ENCODE assay signal across 20 cellular contexts in the genomic region with DNA sequence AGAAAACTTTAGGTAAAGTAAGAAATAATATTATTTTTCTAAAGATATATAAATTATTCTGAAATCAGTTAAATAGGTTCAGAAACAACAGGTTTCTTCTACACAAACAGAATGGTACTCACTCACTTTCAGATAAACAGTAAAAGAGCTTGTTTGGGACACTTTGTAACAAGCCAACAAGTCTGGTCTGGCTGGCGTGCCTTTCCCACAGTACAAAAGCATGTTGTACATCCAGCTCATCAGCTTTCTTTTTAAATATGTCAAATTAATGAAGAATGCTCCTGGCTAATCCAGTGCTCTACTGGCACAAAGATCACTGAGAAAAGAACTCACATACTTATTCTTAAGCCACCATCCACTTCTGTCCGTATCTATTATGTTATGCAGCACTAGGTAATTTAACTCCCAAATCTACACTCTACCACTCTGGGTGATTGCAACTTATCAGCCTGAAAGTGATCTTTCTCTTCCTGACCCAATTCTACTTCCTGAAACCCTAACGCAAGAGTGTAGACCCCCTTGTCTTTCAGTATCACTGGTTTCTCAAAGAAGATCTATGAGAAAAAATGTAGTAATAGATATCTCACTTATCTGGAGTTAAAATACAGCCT. TPM values are rescaled to one million over a fixed set of nuclear protein-coding genes. Genes with fewer than 3 reads are reported as not detected.
DNase-seq lines count a peak whose midpoint lies in the region; ATAC-seq and TF ChIP-seq lines count a peak whose summit lies in the region.
"Had no signal": no experiment of that assay in that cellular context is flagged by ENCODE, and none has a peak within 500 bp of the region (broad histone marks: within the 10 kb centered on the region; RNA-seq: fewer than 3 reads in every experiment).

No MANE protein-coding gene starts in this region.

- TF ChIP-seq CTCF in C4-2B (conservative IDR thresholded peaks at IDR 0.05) (no peak), HEK293 (tag by site-specific recombination; IDR thresholded peaks at IDR 0.05) (no peak), WTC11 (IDR thresholded peaks at IDR 0.05) (no peak), mesothelial cell of epicardium (IDR thresholded peaks at IDR 0.05; ENCODE audit: unreplicated experiment) (no peak)

- H3K36me3 ChIP-seq in HEK293 (ENCODE audit: control insufficient read depth in 2 of 2, insufficient read depth in 1 of 2, low read length in 2 of 2) = peaks cover 3 to 58% of the 10 kb centered on the region in 2 experiments; a peak in 2 of 3 replicates

- DNase-seq in WTC11 (ENCODE audit: low spot score) (no peak), mesothelial cell of epicardium (ENCODE audit: low spot score in 2 of 2, unreplicated experiment in 2 of 2) (no peak), retina (no peak), cerebellar nuclear complex (lab: John Stamatoyannopoulos, UW) (no peak), HuH-7.5 (ENCODE audit: low spot score) (no peak)
- DNase-seq: activated CD4-positive, alpha-beta T cell treated with anti-CD3 and anti-CD28 coated beads for 4 hours; activated CD8-positive, alpha-beta memory T cell treated with anti-CD3 and anti-CD28 coated beads, Interleukin-2, amount 50 U/mL, for 48 hours; activated naive CD4-positive, alpha-beta T cell treated with anti-CD3 and anti-CD28 coated beads for 36 hours; Caco-2; HFFc6; lower lobe of right lung; NCI-H1048 had no signal

- H3K4me3 Mint-ChIP-seq in WTC11 = no peak overlapping the region
- H3K4me3 Mint-ChIP-seq in mesothelial cell of epicardium = no peak overlapping the region
- H3K4me3 Mint-ChIP-seq: activated naive CD4-positive, alpha-beta T cell treated with anti-CD3 and anti-CD28 coated beads for 36 hours; HFFc6; stimulated activated memory B cell treated with anti-CD40 and anti-IgM and Interleukin-4, amounts not matched to agents 10 μg/mL and 1 μg/mL and 100 μg/mL, for 72 hours had no signal

- CTCF ChIA-PET in HEK293 (lab: Yijun Ruan, JAX) (interaction anchor here (0.7 kb wide), 2 partner anchors 40 to 240 kb away, joined by 3 read pairs; no protein-coding TSS in a partner anchor), WTC11 (lab: Charles Lee) (interaction anchor here (0.5 to 1.4 kb wide), 4 partner anchors 33 to 1832 kb away, joined by 3 to 4 read pairs (median 3); a partner anchor contains a TSS)

- H3K27ac ChIP-seq in C4-2B (peak overlapping the region; percentile 33; the same call in 1 of the 2 replicates), HEK293 (ENCODE audit: extremely low read depth, low read depth, low read length) (no peak overlapping the region)
- H3K27ac ChIP-seq: ascending aorta, lower lobe of right lung, tibial nerve had no signal

- peaks cover 31% of the 10 kb centered on the region for H3K4me1 ChIP-seq in HEK293 (ENCODE audit: control insufficient read depth, insufficient read depth, low read length)
- H3K4me1 ChIP-seq: ascending aorta had no signal

- H3K9me3 Mint-ChIP-seq in WTC11 (no peaks in the 10 kb centered on the region), mesothelial cell of epicardium (no peaks in the 10 kb centered on the region)
- H3K9me3 Mint-ChIP-seq: activated naive CD4-positive, alpha-beta T cell treated with anti-CD3 and anti-CD28 coated beads for 36 hours; HFFc6; stimulated activated memory B cell treated with anti-CD40 and anti-IgM and Interleukin-4, amounts not matched to agents 10 μg/mL and 1 μg/mL and 100 μg/mL, for 72 hours had no signal

- ATAC-seq in WTC11 (no peak), HG03571 (IDR thresholded peaks at IDR 0.05; ENCODE audit: unreplicated experiment) (no peak)
- ATAC-seq: lower lobe of right lung; Panc1; sciatic nerve; stimulated activated memory B cell treated with anti-CD40 and anti-IgM and Interleukin-4, amounts not matched to agents 10 μg/mL and 1 μg/mL and 100 μg/mL, for 72 hours had no signal

- H3K27me3 Mint-ChIP-seq in WTC11 (ENCODE audit: low read depth) = no peaks in the 10 kb centered on the region
- H3K27me3 Mint-ChIP-seq in mesothelial cell of epicardium (ENCODE audit: low read depth) = no peaks in the 10 kb centered on the region
- H3K27me3 Mint-ChIP-seq: stimulated activated memory B cell treated with anti-CD40 and anti-IgM and Interleukin-4, amounts not matched to agents 10 μg/mL and 1 μg/mL and 100 μg/mL, for 72 hours had no signal

- no peaks in the 10 kb centered on the region for H3K9me3 ChIP-seq in HEK293 (ENCODE audit: control insufficient read depth, insufficient read depth, low read depth, low read length)
- H3K9me3 ChIP-seq: ascending aorta, Caco-2, lower lobe of right lung, tibial nerve had no signal

- H3K36me3 Mint-ChIP-seq in WTC11 (peaks cover 55% of the 10 kb centered on the region), mesothelial cell of epicardium (peaks cover 33% of the 10 kb centered on the region)

- POLR2A ChIA-PET in HEK293 (lab: Yijun Ruan, JAX) (no interaction called here), WTC11 (lab: Charles Lee) (interaction anchor here (0.6 kb wide), 1 partner anchor 98 kb away, joined by 4 read pairs; no protein-coding TSS in a partner anchor)

- no peak overlapping the region for H3K4me3 ChIP-seq in HEK293 (ENCODE audit: low read depth, low read length)
- H3K4me3 ChIP-seq: ascending aorta, lower lobe of right lung, tibial nerve had no signal

- H3K4me1 Mint-ChIP-seq in WTC11 = no peaks in the 10 kb centered on the region
- H3K4me1 Mint-ChIP-seq in mesothelial cell of epicardium = peaks cover 55% of the 10 kb centered on the region

- H3K27ac Mint-ChIP-seq in WTC11 (peak overlapping the region; percentile 54; the same call in 1 of the 2 replicates), mesothelial cell of epicardium (peak overlapping the region; percentile 75)
- H3K27ac Mint-ChIP-seq: activated naive CD4-positive, alpha-beta T cell treated with anti-CD3 and anti-CD28 coated beads for 36 hours; HFFc6; stimulated activated memory B cell treated with anti-CD40 and anti-IgM and Interleukin-4, amounts not matched to agents 10 μg/mL and 1 μg/mL and 100 μg/mL, for 72 hours had no signal

TF ChIP-seq in HEK293, 187 proteins besides CTCF, POLR2A, EP300 and RAD21 (continues in another document):
- TF ChIP-seq ZNF600 (tag by site-specific recombination; IDR thresholded peaks at IDR 0.05) = peak; percentile 83
- TF ChIP-seq ZNF664 (tag by site-specific recombination; IDR thresholded peaks at IDR 0.05) = peak; percentile 55; the same call in 1 of the 2 replicates
- TF ChIP-seq, protein P1, sequence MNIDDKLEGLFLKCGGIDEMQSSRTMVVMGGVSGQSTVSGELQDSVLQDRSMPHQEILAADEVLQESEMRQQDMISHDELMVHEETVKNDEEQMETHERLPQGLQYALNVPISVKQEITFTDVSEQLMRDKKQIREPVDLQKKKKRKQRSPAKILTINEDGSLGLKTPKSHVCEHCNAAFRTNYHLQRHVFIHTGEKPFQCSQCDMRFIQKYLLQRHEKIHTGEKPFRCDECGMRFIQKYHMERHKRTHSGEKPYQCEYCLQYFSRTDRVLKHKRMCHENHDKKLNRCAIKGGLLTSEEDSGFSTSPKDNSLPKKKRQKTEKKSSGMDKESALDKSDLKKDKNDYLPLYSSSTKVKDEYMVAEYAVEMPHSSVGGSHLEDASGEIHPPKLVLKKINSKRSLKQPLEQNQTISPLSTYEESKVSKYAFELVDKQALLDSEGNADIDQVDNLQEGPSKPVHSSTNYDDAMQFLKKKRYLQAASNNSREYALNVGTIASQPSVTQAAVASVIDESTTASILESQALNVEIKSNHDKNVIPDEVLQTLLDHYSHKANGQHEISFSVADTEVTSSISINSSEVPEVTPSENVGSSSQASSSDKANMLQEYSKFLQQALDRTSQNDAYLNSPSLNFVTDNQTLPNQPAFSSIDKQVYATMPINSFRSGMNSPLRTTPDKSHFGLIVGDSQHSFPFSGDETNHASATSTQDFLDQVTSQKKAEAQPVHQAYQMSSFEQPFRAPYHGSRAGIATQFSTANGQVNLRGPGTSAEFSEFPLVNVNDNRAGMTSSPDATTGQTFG (tag by site-specific recombination; IDR thresholded peaks at IDR 0.05; ENCODE audit: borderline replicate concordance) = no peak
- TF ChIP-seq ZNF596 (tag by site-specific recombination; IDR thresholded peaks at IDR 0.05) = no peak
- TF ChIP-seq ZBTB17 (tag by site-specific recombination; IDR thresholded peaks at IDR 0.05) = peak; percentile 96

TF ChIP-seq in WTC11, 78 proteins besides CTCF, POLR2A, EP300 and RAD21 (continues in another document):
- TF ChIP-seq, protein P2, sequence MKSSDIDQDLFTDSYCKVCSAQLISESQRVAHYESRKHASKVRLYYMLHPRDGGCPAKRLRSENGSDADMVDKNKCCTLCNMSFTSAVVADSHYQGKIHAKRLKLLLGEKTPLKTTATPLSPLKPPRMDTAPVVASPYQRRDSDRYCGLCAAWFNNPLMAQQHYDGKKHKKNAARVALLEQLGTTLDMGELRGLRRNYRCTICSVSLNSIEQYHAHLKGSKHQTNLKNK (CRISPR knock-in tag; IDR thresholded peaks at IDR 0.05) = no peak
- no peak for TF ChIP-seq SMAD3 (CRISPR knock-in tag; IDR thresholded peaks at IDR 0.05; ENCODE audit: borderline replicate concordance)
- TF ChIP-seq MYBL2 (CRISPR knock-in tag; IDR thresholded peaks at IDR 0.05) = no peak
- TF ChIP-seq, protein P3, sequence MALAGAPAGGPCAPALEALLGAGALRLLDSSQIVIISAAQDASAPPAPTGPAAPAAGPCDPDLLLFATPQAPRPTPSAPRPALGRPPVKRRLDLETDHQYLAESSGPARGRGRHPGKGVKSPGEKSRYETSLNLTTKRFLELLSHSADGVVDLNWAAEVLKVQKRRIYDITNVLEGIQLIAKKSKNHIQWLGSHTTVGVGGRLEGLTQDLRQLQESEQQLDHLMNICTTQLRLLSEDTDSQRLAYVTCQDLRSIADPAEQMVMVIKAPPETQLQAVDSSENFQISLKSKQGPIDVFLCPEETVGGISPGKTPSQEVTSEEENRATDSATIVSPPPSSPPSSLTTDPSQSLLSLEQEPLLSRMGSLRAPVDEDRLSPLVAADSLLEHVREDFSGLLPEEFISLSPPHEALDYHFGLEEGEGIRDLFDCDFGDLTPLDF (CRISPR knock-in tag; IDR thresholded peaks at IDR 0.05) = no peak
- TF ChIP-seq FOXP1 (CRISPR knock-in tag; IDR thresholded peaks at IDR 0.05; ENCODE audit: borderline replicate concordance) = no peak
- TF ChIP-seq CREM (CRISPR knock-in tag; IDR thresholded peaks at IDR 0.05) = no peak
- no peak for TF ChIP-seq ZNF263 (CRISPR knock-in tag; IDR thresholded peaks at IDR 0.05; ENCODE audit: low read depth)
- TF ChIP-seq ESRRA (CRISPR knock-in tag; IDR thresholded peaks at IDR 0.05; ENCODE audit: borderline replicate concordance) = no peak
- TF ChIP-seq GRHL2 (CRISPR knock-in tag; IDR thresholded peaks at IDR 0.05; ENCODE audit: insufficient replicate concordance, severe bottlenecking) = no peak

RNA-seq across cellular contexts. Expression of a gene that starts 32.6 kb away (rescaled TPM):
- total RNA-seq in WTC11 (2021) (26.3 to 31.4 TPM (median 27.3 TPM) in 3 replicates), mesothelial cell of epicardium (38.6 to 40.3 TPM (median 39.5 TPM) in 3 replicates)

RNA-seq across cellular contexts. Expression of a gene that starts 51.0 kb away (rescaled TPM):
- total RNA-seq in WTC11 (2021) = 31.0 to 32.6 TPM (median 32.2 TPM) in 3 replicates
- total RNA-seq in mesothelial cell of epicardium = 25.0 to 27.2 TPM (median 25.5 TPM) in 3 replicates
